In genomic region chr12:110403146-110403974, GRCh38 we compare ENCODE assay signal across 8 cellular contexts. TPM values are rescaled to one million over a fixed set of nuclear protein-coding genes. Genes with fewer than 3 reads are reported as not detected.
A peak's percentile ranks its signal among the peaks of the same experiment; 100 is the strongest.
DNase-seq lines count a peak whose midpoint lies in the region; ATAC-seq and TF ChIP-seq lines count a peak whose summit lies in the region.

TSS of gene ANAPC7 (minus strand) at chr12:110403708. CDS start at chr12:110403627, 81 bp downstream.

- in situ Hi-C loops in Panc1 (cut with HindIII; ENCODE audit: low pct_unique_long_range_greater_than_20kb, low sequenced_read_pairs), result no loop called here

- H3K36me3 ChIP-seq in KMS-11 (ENCODE audit: insufficient read depth), result no peaks in the 10 kb centered on the region
- peaks cover 6% of the 10 kb centered on the region; the same call in 1 of the 2 replicates for H3K36me3 ChIP-seq in Panc1 (ENCODE audit: control insufficient read depth, insufficient read depth, low read length)
- peaks cover 14% of the 10 kb centered on the region for H3K36me3 ChIP-seq in muscle layer of colon (ENCODE audit: insufficient read depth, low read length)

- BruUV-seq in Panc1 (replicated peaks; lab: Mats Ljungman, UMichigan), result TSS peak; percentile 91

- ATAC-seq in GM21528 (IDR thresholded peaks at IDR 0.05; ENCODE audit: low FRiP score, unreplicated experiment), result peak; percentile 78
- peak; percentile 94 for ATAC-seq in Panc1
- ATAC-seq in activated T-cell treated with anti-CD3 and anti-CD28 coated beads, Interleukin-2, amount 50 U/mL, for 4 hours, result peak; percentile 95
- ATAC-seq in esophagus mucosa, result peak; percentile 98

- H3K4me2 ChIP-seq in KMS-11, result peak within 1 kb of the TSS; percentile 78

- H3K27me3 ChIP-seq in KMS-11 (ENCODE audit: insufficient read depth, low read depth), result no peaks in the 10 kb centered on the region
- H3K27me3 ChIP-seq in Panc1 (ENCODE audit: control insufficient read depth, insufficient read depth, low read length), result no peaks in the 10 kb centered on the region
- no peaks in the 10 kb centered on the region for H3K27me3 ChIP-seq in muscle layer of colon (ENCODE audit: control insufficient read depth in 1 of 2, insufficient read depth in 2 of 2, low read length in 2 of 2)

- no peaks in the 10 kb centered on the region for H4K20me1 ChIP-seq in KMS-11 (ENCODE audit: insufficient read depth)

- H3K4me3 ChIP-seq in KMS-11 (IDR thresholded peaks at IDR 0.05; ENCODE audit: insufficient read depth, low read depth, low read length), result no peak within 1 kb of the TSS
- H3K4me3 ChIP-seq in Panc1 (ENCODE audit: low read depth in 2 of 2, low read length in 2 of 2), result peak within 1 kb of the TSS; percentile 92 to 97
- H3K4me3 ChIP-seq in muscle layer of colon (ENCODE audit: low read depth in 1 of 2, low read length in 2 of 2), result peak within 1 kb of the TSS; percentile 76 to 88

- no peaks in the 10 kb centered on the region for H3K27me3 Mint-ChIP-seq in activated T-cell treated with anti-CD3 and anti-CD28 coated beads, Interleukin-2, amount 50 U/mL, for 4 hours (ENCODE audit: low read depth)

- H3K9ac ChIP-seq in KMS-11 (peak within 1 kb of the TSS; percentile 90), muscle layer of colon (ENCODE audit: low read length) (peak within 1 kb of the TSS; percentile 98)

- H2AFZ ChIP-seq in KMS-11 (ENCODE audit: low read depth), result peak within 1 kb of the TSS; percentile 92

- H3K4me3 Mint-ChIP-seq in activated T-cell treated with anti-CD3 and anti-CD28 coated beads, Interleukin-2, amount 50 U/mL, for 4 hours, result peak within 1 kb of the TSS; percentile 100

- H3K9me3 ChIP-seq in Panc1 (ENCODE audit: control insufficient read depth, insufficient read depth, low read depth, low read length) (no peaks in the 10 kb centered on the region), muscle layer of colon (ENCODE audit: low read length) (no peaks in the 10 kb centered on the region)

- DNase-seq in CMK (ENCODE audit: low read depth) (peak; percentile 74), Panc1 (ENCODE audit: low read depth, low spot score) (peak; percentile 43)
- DNase-seq in activated T-cell treated with anti-CD3 and anti-CD28 coated beads, Interleukin-2, amount 50 U/mL, for 4 hours, result peak; percentile 81
- DNase-seq in stimulated activated CD8-positive, alpha-beta memory T cell treated with anti-CD3 and anti-CD28 coated beads, Interleukin-7, amount 100 ng/mL, for 1 hour (ENCODE audit: low read depth in 2 of 2), result peak; percentile 67 to 74

- intact Hi-C loops in Panc1 (cut with micrococcal nuclease; ENCODE audit: unreplicated experiment), result no loop called here

- H3K79me2 ChIP-seq in KMS-11 (ENCODE audit: insufficient read depth, low read depth), result peaks cover 43% of the 10 kb centered on the region

- POLR2A ChIA-PET in Panc1 (lab: Charles Lee), result no interaction called here

- peaks cover 30% of the 10 kb centered on the region for H3K4me1 Mint-ChIP-seq in activated T-cell treated with anti-CD3 and anti-CD28 coated beads, Interleukin-2, amount 50 U/mL, for 4 hours (ENCODE audit: low read depth)

- H3K36me3 Mint-ChIP-seq in activated T-cell treated with anti-CD3 and anti-CD28 coated beads, Interleukin-2, amount 50 U/mL, for 4 hours (ENCODE audit: insufficient read depth), result peaks cover 14% of the 10 kb centered on the region

- peak within 1 kb of the TSS; percentile 92 for H3K27ac ChIP-seq in KMS-11
- peak within 1 kb of the TSS; percentile 100 for H3K27ac ChIP-seq in Panc1 (ENCODE audit: low read length)
- H3K27ac ChIP-seq in muscle layer of colon (ENCODE audit: low read depth, low read length), result peak within 1 kb of the TSS; percentile 74

- CTCF ChIA-PET in Panc1 (lab: Charles Lee), result no interaction called here

- H3K4me1 ChIP-seq in KMS-11 (ENCODE audit: low read depth, poor library complexity, severe bottlenecking) (peaks cover 5% of the 10 kb centered on the region), Panc1 (ENCODE audit: control insufficient read depth, insufficient read depth, low read length) (peaks cover 9% of the 10 kb centered on the region), muscle layer of colon (ENCODE audit: insufficient read depth, low read length) (peaks cover 14% of the 10 kb centered on the region)

- no peaks in the 10 kb centered on the region for H3K9me3 Mint-ChIP-seq in activated T-cell treated with anti-CD3 and anti-CD28 coated beads, Interleukin-2, amount 50 U/mL, for 4 hours

- TF ChIP-seq CTCF in KMS-11 (conservative IDR thresholded peaks at IDR 0.05; ENCODE audit: low read depth, low read length) (no peak), Panc1 (IDR thresholded peaks at IDR 0.05) (no peak)

RNA-seq across cellular contexts. Expression of gene ANAPC7, which starts in this region (rescaled TPM):
- 85.8 TPM for total RNA-seq in Panc1 (2021; ENCODE audit: unreplicated experiment)
- polyA plus RNA-seq in Panc1 (2012; ENCODE audit: insufficient read length), result 70.7 TPM
- total RNA-seq in activated T-cell treated with anti-CD3 and anti-CD28 coated beads, Interleukin-2, amount 50 U/mL, for 4 hours, result 10 to 100 TPM; 54.6 to 61.5 (median 58.4) TPM
- total RNA-seq in esophagus mucosa, result 57.9 TPM
